9 cellular contexts compared by ENCODE assay signal in the genomic region with DNA sequence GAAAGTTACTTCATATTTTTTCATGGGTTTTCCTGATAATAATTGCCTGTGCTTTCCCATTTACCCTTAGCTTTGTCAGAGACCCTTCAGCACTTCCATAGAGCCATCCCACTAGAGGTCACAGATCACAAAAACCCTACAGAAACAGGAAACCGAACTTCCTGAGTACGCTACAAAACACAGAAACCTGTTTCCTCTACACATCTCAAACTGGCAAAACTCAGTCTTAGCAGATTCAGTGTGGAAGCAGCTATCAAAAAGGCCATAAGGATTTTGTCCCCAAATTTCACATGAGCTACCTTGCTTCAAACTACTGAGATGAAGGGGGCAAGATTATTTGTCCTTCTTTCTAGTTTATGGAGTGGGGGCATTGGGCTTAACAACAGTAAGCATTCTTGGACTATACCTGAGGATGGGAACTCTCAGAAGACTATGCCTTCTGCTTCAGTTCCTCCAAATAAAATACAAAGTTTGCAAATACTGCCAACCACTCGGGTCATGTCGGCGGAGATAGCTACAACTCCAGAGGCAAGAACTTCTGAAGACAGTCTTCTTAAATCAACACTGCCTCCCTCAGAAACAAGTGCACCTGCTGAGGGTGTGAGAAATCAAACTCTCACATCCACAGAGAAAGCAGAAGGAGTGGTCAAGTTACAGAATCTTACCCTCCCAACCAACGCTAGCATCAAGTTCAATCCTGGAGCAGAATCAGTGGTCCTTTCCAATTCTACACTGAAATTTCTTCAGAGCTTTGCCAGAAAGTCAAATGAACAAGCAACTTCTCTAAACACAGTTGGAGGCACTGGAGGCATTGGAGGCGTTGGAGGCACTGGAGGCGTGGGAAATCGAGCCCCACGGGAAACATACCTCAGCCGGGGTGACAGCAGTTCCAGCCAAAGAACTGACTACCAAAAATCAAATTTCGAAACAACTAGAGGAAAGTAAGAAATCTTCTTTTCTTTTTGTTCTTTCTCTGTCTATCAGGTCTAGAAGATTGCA. TPM values are rescaled to one million over a fixed set of nuclear protein-coding genes. Genes with fewer than 3 reads are reported as not detected.
DNase-seq lines count a peak whose midpoint lies in the region; ATAC-seq lines count a peak whose summit lies in the region.
"Had no signal": no experiment of that assay in that cellular context is flagged by ENCODE, and none has a peak within 500 bp of the region (broad histone marks: within the 10 kb centered on the region; RNA-seq: fewer than 3 reads in every experiment).

A gene with protein sequence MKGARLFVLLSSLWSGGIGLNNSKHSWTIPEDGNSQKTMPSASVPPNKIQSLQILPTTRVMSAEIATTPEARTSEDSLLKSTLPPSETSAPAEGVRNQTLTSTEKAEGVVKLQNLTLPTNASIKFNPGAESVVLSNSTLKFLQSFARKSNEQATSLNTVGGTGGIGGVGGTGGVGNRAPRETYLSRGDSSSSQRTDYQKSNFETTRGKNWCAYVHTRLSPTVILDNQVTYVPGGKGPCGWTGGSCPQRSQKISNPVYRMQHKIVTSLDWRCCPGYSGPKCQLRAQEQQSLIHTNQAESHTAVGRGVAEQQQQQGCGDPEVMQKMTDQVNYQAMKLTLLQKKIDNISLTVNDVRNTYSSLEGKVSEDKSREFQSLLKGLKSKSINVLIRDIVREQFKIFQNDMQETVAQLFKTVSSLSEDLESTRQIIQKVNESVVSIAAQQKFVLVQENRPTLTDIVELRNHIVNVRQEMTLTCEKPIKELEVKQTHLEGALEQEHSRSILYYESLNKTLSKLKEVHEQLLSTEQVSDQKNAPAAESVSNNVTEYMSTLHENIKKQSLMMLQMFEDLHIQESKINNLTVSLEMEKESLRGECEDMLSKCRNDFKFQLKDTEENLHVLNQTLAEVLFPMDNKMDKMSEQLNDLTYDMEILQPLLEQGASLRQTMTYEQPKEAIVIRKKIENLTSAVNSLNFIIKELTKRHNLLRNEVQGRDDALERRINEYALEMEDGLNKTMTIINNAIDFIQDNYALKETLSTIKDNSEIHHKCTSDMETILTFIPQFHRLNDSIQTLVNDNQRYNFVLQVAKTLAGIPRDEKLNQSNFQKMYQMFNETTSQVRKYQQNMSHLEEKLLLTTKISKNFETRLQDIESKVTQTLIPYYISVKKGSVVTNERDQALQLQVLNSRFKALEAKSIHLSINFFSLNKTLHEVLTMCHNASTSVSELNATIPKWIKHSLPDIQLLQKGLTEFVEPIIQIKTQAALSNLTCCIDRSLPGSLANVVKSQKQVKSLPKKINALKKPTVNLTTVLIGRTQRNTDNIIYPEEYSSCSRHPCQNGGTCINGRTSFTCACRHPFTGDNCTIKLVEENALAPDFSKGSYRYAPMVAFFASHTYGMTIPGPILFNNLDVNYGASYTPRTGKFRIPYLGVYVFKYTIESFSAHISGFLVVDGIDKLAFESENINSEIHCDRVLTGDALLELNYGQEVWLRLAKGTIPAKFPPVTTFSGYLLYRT (plus strand): TSS at position 201 of the 999 bp plus-strand sequence. CDS start 118 bp downstream, at position 319.

- ATAC-seq in HG03060 (IDR thresholded peaks at IDR 0.05; ENCODE audit: low read depth, unreplicated experiment): peak; percentile 46

- peaks cover 10% of the 10 kb centered on the region for H3K4me1 ChIP-seq in thymus (ENCODE audit: control insufficient read depth, insufficient read depth, low read length)

- peaks cover 18% of the 10 kb centered on the region for H3K4me1 Mint-ChIP-seq in activated T-cell treated with anti-CD3 and anti-CD28 coated beads, Interleukin-2, amount 50 U/mL, for 24 hours (ENCODE audit: low read depth)

- peaks cover 4% of the 10 kb centered on the region for H3K27me3 Mint-ChIP-seq in activated T-cell treated with anti-CD3 and anti-CD28 coated beads, Interleukin-2, amount 50 U/mL, for 24 hours

- H3K9me3 Mint-ChIP-seq in activated T-cell treated with anti-CD3 and anti-CD28 coated beads, Interleukin-2, amount 50 U/mL, for 24 hours: no peaks in the 10 kb centered on the region

- H3K4me3 Mint-ChIP-seq in activated T-cell treated with anti-CD3 and anti-CD28 coated beads, Interleukin-2, amount 50 U/mL, for 24 hours: peak within 1 kb of the TSS; percentile 44

- peak within 1 kb of the TSS; percentile 49 for H3K4me3 ChIP-seq in thymus (ENCODE audit: low read length)

- 38 to 68% (median 40%) methylated on average over 12 of the region's 12 CpGs for WGBS in adipose tissue, 3 donors
- 7% methylated on average over 12 of the region's 12 CpGs for WGBS in thymus

- H3K27ac ChIP-seq in adipose tissue (ENCODE audit: low read depth, low read length) (no peak within 1 kb of the TSS), thymus (ENCODE audit: low read depth) (peak within 1 kb of the TSS; percentile 86)

- no peaks in the 10 kb centered on the region for H3K27me3 ChIP-seq in thymus (ENCODE audit: control insufficient read depth, insufficient read depth)

- no peaks in the 10 kb centered on the region for H3K36me3 ChIP-seq in thymus (ENCODE audit: control insufficient read depth, insufficient read depth)

- H3K9me3 ChIP-seq in thymus (ENCODE audit: control insufficient read depth): no peaks in the 10 kb centered on the region

- H3K27ac Mint-ChIP-seq in activated T-cell treated with anti-CD3 and anti-CD28 coated beads, Interleukin-2, amount 50 U/mL, for 24 hours: peak within 1 kb of the TSS; percentile 57

- H3K36me3 Mint-ChIP-seq in activated T-cell treated with anti-CD3 and anti-CD28 coated beads, Interleukin-2, amount 50 U/mL, for 24 hours (ENCODE audit: low read depth): no peaks in the 10 kb centered on the region

- no peak for DNase-seq in activated T-cell treated with anti-CD3 and anti-CD28 coated beads, Interleukin-2, amount 50 U/mL, for 24 hours
- no peak for DNase-seq in activated T-cell treated with anti-CD3 and anti-CD28 coated beads, Interleukin-2, amount 50 U/mL, for 1 hour
- DNase-seq in epidermal melanocyte (ENCODE audit: insufficient read length, low spot score) (no peak), NCI-H1092 (lab: John Stamatoyannopoulos, UW) (no peak), cerebellar nuclear complex (lab: John Stamatoyannopoulos, UW) (no peak)
- DNase-seq: ACHN had no signal

RNA-seq across cellular contexts. Expression of the gene that starts here (rescaled TPM):
- 10 to 100 TPM in 2 of 3 donors, 1 to 10 TPM in 1; 4.5 to 30.1 (median 17.7) TPM for polyA plus RNA-seq in adipose tissue
- polyA plus RNA-seq in thymus: 4.5 TPM
